Comparison of ENCODE assay signal across 1 cellular context in genomic region chr5:142713151-142713706, GRCh38.
A peak's percentile ranks its signal among the peaks of the same experiment; 100 is the strongest.
TF ChIP-seq lines count a peak whose summit lies in the region.

No MANE protein-coding gene starts in this region.

TF ChIP-seq in HepG2, 621 proteins besides CTCF, POLR2A, EP300 and RAD21 (continued from another document and continues in another):
- no peak for TF ChIP-seq ZFP36 (IDR thresholded peaks at IDR 0.05; ENCODE audit: borderline replicate concordance, low read depth, low read length, partially characterized antibody)
- no peak for TF ChIP-seq ZNF460 (CRISPR knock-in tag; IDR thresholded peaks at IDR 0.05; ENCODE audit: borderline replicate concordance)
- TF ChIP-seq ZNF710 (CRISPR knock-in tag; IDR thresholded peaks at IDR 0.05; ENCODE audit: borderline replicate concordance), result no peak
- no peak for TF ChIP-seq HIVEP1 (CRISPR knock-in tag; IDR thresholded peaks at IDR 0.05)
- TF ChIP-seq KMT2A (CRISPR knock-in tag; IDR thresholded peaks at IDR 0.05), result 0 out of 2 replicates have a peak, but pooled peaks have one; percentile 32
- TF ChIP-seq CSRNP2 (CRISPR knock-in tag; conservative IDR thresholded peaks at IDR 0.05; ENCODE audit: low read depth), result no peak
- TF ChIP-seq ETV5 (CRISPR knock-in tag; IDR thresholded peaks at IDR 0.05; ENCODE audit: borderline replicate concordance), result peak; percentile 43; the same call in 1 of the 2 replicates
- TF ChIP-seq ZNF800 (CRISPR knock-in tag; IDR thresholded peaks at IDR 0.05), result no peak
- peak; percentile 75 for TF ChIP-seq YY1 (IDR thresholded peaks at IDR 0.05; ENCODE audit: insufficient read depth, insufficient replicate concordance, low read depth, low read length)
- no peak for TF ChIP-seq CBX2 (IDR thresholded peaks at IDR 0.05; ENCODE audit: low read depth, low read length)
- TF ChIP-seq CBX2 (CRISPR knock-in tag; IDR thresholded peaks at IDR 0.05; ENCODE audit: low read depth), result peak; percentile 34; the same call in 1 of the 2 replicates
- no peak for TF ChIP-seq TRAFD1 (CRISPR knock-in tag; IDR thresholded peaks at IDR 0.05; ENCODE audit: borderline replicate concordance)
- TF ChIP-seq ZNF878 (CRISPR knock-in tag; IDR thresholded peaks at IDR 0.05), result no peak
- 0 out of 2 replicates have a peak, but pooled peaks have one; percentile 21 for TF ChIP-seq ZNF644 (CRISPR knock-in tag; IDR thresholded peaks at IDR 0.05; ENCODE audit: low read depth)
- TF ChIP-seq ATF4 (CRISPR knock-in tag; IDR thresholded peaks at IDR 0.05), result no peak
- 0 out of 2 replicates have a peak, but pooled peaks have one; percentile 70 for TF ChIP-seq ZNF335 (CRISPR knock-in tag; IDR thresholded peaks at IDR 0.05)
- TF ChIP-seq ATF6 (CRISPR knock-in tag; conservative IDR thresholded peaks at IDR 0.05), result no peak
- no peak; the same call in 1 of the 2 replicates for TF ChIP-seq KDM5A (IDR thresholded peaks at IDR 0.05; ENCODE audit: borderline replicate concordance, low read length)
- peak; percentile 76; the same call in 1 of the 2 replicates for TF ChIP-seq CCDC6 (CRISPR knock-in tag; IDR thresholded peaks at IDR 0.05)
- no peak for TF ChIP-seq ZZZ3 (CRISPR knock-in tag; IDR thresholded peaks at IDR 0.05; ENCODE audit: borderline replicate concordance)
- TF ChIP-seq YEATS4 (CRISPR knock-in tag; IDR thresholded peaks at IDR 0.05; ENCODE audit: borderline replicate concordance), result 0 out of 2 replicates have a peak, but pooled peaks have one; percentile 40
- 0 out of 2 replicates have a peak, but pooled peaks have one; percentile 30 for TF ChIP-seq ZIK1 (CRISPR knock-in tag; IDR thresholded peaks at IDR 0.05; ENCODE audit: borderline replicate concordance, low read depth)
- TF ChIP-seq ZNF790 (CRISPR knock-in tag; IDR thresholded peaks at IDR 0.05; ENCODE audit: borderline replicate concordance), result no peak
- TF ChIP-seq ZNF124 (CRISPR knock-in tag; IDR thresholded peaks at IDR 0.05), result peak; percentile 90
- TF ChIP-seq ZNF225 (CRISPR knock-in tag; IDR thresholded peaks at IDR 0.05), result no peak
- TF ChIP-seq ZNF605 (CRISPR knock-in tag; IDR thresholded peaks at IDR 0.05), result peak; percentile 79
- TF ChIP-seq ZBTB26 (CRISPR knock-in tag; IDR thresholded peaks at IDR 0.05; ENCODE audit: borderline replicate concordance), result 0 out of 2 replicates have a peak, but pooled peaks have one; percentile 19
- peak; percentile 80; the same call in 1 of the 2 replicates for TF ChIP-seq IKZF5 (CRISPR knock-in tag; IDR thresholded peaks at IDR 0.05)
- no peak for TF ChIP-seq REL (CRISPR knock-in tag; conservative IDR thresholded peaks at IDR 0.05)
- TF ChIP-seq ATAD3A (CRISPR knock-in tag; IDR thresholded peaks at IDR 0.05), result no peak
- TF ChIP-seq ZNF740 (CRISPR knock-in tag; IDR thresholded peaks at IDR 0.05), result no peak
- TF ChIP-seq LCORL (IDR thresholded peaks at IDR 0.05), result no peak
- TF ChIP-seq LCORL (CRISPR knock-in tag; IDR thresholded peaks at IDR 0.05), result 0 out of 2 replicates have a peak, but pooled peaks have one; percentile 20
- TF ChIP-seq ZNF280D (CRISPR knock-in tag; IDR thresholded peaks at IDR 0.05), result 0 out of 2 replicates have a peak, but pooled peaks have one; percentile 62
- TF ChIP-seq KAT8 (CRISPR knock-in tag; IDR thresholded peaks at IDR 0.05), result 0 out of 2 replicates have a peak, but pooled peaks have one; percentile 53
- no peak for TF ChIP-seq ZNF20 (CRISPR knock-in tag; IDR thresholded peaks at IDR 0.05)
- TF ChIP-seq TSC22D2 (CRISPR knock-in tag; IDR thresholded peaks at IDR 0.05; ENCODE audit: borderline replicate concordance), result no peak
- no peak for TF ChIP-seq ZFP90 (CRISPR knock-in tag; IDR thresholded peaks at IDR 0.05; ENCODE audit: borderline replicate concordance)
- TF ChIP-seq ZNF451 (CRISPR knock-in tag; IDR thresholded peaks at IDR 0.05), result no peak
- 0 out of 2 replicates have a peak, but pooled peaks have one; percentile 48 for TF ChIP-seq RNF2 (conservative IDR thresholded peaks at IDR 0.05; ENCODE audit: low read depth)
- TF ChIP-seq SOX13 (IDR thresholded peaks at IDR 0.05), result no peak
- peak in 1 of 2 experiments; percentile 41; a peak in 1 of 4 replicates for TF ChIP-seq SOX13 (CRISPR knock-in tag; conservative IDR thresholded peaks at IDR 0.05 in 1 of 2, IDR thresholded peaks at IDR 0.05 in 1 of 2)
- TF ChIP-seq ZNF746 (CRISPR knock-in tag; IDR thresholded peaks at IDR 0.05), result no peak
- no peak for TF ChIP-seq NR2C2 (CRISPR knock-in tag; IDR thresholded peaks at IDR 0.05; ENCODE audit: borderline replicate concordance)
- peak; percentile 66; the same call in 1 of the 2 replicates for TF ChIP-seq MAZ (IDR thresholded peaks at IDR 0.05; ENCODE audit: borderline replicate concordance, low read depth, low read length)
- TF ChIP-seq MAZ (CRISPR knock-in tag; IDR thresholded peaks at IDR 0.05; ENCODE audit: low read depth), result no peak
- TF ChIP-seq NONO (IDR thresholded peaks at IDR 0.05), result no peak
- TF ChIP-seq NONO (CRISPR knock-in tag; conservative IDR thresholded peaks at IDR 0.05), result peak; percentile 51; the same call in 1 of the 2 replicates
- peak; percentile 86; the same call in 1 of the 2 replicates for TF ChIP-seq ZNF891 (CRISPR knock-in tag; IDR thresholded peaks at IDR 0.05)
